ENCODE assay signal across 18 cellular contexts in genomic region chr1:177230228-177231016, GRCh38. TPM values are rescaled to one million over a fixed set of nuclear protein-coding genes. Genes with fewer than 3 reads are reported as not detected.
DNase-seq lines count a peak whose midpoint lies in the region; ATAC-seq and TF ChIP-seq lines count a peak whose summit lies in the region.
"Had no signal": no experiment of that assay in that cellular context is flagged by ENCODE, and none has a peak within 500 bp of the region (broad histone marks: within the 10 kb centered on the region; RNA-seq: fewer than 3 reads in every experiment).

No MANE protein-coding gene starts in this region.

- TF ChIP-seq CTCF in GM23338 (conservative IDR thresholded peaks at IDR 0.05; ENCODE audit: low read depth in 2 of 2) (no peak), endodermal cell (conservative IDR thresholded peaks at IDR 0.05) (peak; percentile 51), neural cell (IDR thresholded peaks at IDR 0.05; ENCODE audit: poor library complexity, severe bottlenecking) (no peak), stomach (IDR thresholded peaks at IDR 0.05) (no peak)

- H3K4me1 ChIP-seq in GM23338 (ENCODE audit: insufficient read depth) (no peaks in the 10 kb centered on the region), endodermal cell (ENCODE audit: control insufficient read depth, insufficient read depth, low read length) (no peaks in the 10 kb centered on the region), stomach (no peaks in the 10 kb centered on the region)

- H3K9ac ChIP-seq in endodermal cell (ENCODE audit: extremely low read depth, low read length, poor library complexity, severe bottlenecking), result no peak overlapping the region
- H3K9ac ChIP-seq in neural cell (ENCODE audit: low read length), result no peak overlapping the region

- H3K36me3 ChIP-seq in GM23338 (ENCODE audit: insufficient read depth) (no peaks in the 10 kb centered on the region), endodermal cell (ENCODE audit: control insufficient read depth, insufficient read depth, low read length) (no peaks in the 10 kb centered on the region), neural cell (ENCODE audit: insufficient read depth, low read length) (no peaks in the 10 kb centered on the region), stomach (no peaks in the 10 kb centered on the region)

- intact Hi-C loops in stomach (cut with DNase I; ENCODE audit: low total_unique reads), result no loop called here

- POLR2A ChIA-PET in activated CD4-positive, alpha-beta T cell treated with anti-CD3 and anti-CD28 coated beads, Interleukin-2, amount 10 ng/mL, durations not matched to agents 7 days and 5 days (lab: Charles Lee), result no interaction called here

- H3F3A ChIP-seq in GM23338 (replicated peaks; ENCODE audit: low read depth) (no peaks in the 10 kb centered on the region), neural cell (ENCODE audit: insufficient read depth, low read length, poor library complexity, severe bottlenecking) (no peaks in the 10 kb centered on the region)

- H3K27me3 ChIP-seq in GM23338 (ENCODE audit: insufficient read depth), result no peaks in the 10 kb centered on the region
- no peaks in the 10 kb centered on the region for H3K27me3 ChIP-seq in endodermal cell (ENCODE audit: control insufficient read depth, insufficient read depth, low read length, poor library complexity, severe bottlenecking)
- no peaks in the 10 kb centered on the region for H3K27me3 ChIP-seq in neural cell (ENCODE audit: insufficient read depth, low read depth, low read length)
- H3K27me3 ChIP-seq in stomach, result peaks cover 0 to 4% (median 0%) of the 10 kb centered on the region in 3 donors

- H3K9me3 Mint-ChIP-seq in GM23338, result no peaks in the 10 kb centered on the region
- no peaks in the 10 kb centered on the region for H3K9me3 Mint-ChIP-seq in endodermal cell
- no peaks in the 10 kb centered on the region for H3K9me3 Mint-ChIP-seq in activated CD4-positive, alpha-beta T cell treated with anti-CD3 and anti-CD28 coated beads, Interleukin-2, amount 10 ng/mL, durations not matched to agents 7 days and 5 days
- H3K9me3 Mint-ChIP-seq: IgD-negative memory B cell had no signal

- H3K27ac Mint-ChIP-seq in GM23338 (no peak overlapping the region), endodermal cell (no peak overlapping the region)
- H3K27ac Mint-ChIP-seq in activated CD4-positive, alpha-beta T cell treated with anti-CD3 and anti-CD28 coated beads, Interleukin-2, amount 10 ng/mL, durations not matched to agents 7 days and 5 days, result no peak overlapping the region
- H3K27ac Mint-ChIP-seq: CD14-positive monocyte; CD8-positive, alpha-beta T cell; IgD-negative memory B cell had no signal

- peak in 2 of 3 experiments; percentile 48 to 74 for DNase-seq in NCI-H1417 (lab: John Stamatoyannopoulos, UW)
- DNase-seq in NCI-H1417 treated with DMSO at 0.1 percent for 48 hours (lab: John Stamatoyannopoulos, UW), result no peak
- no peak for DNase-seq in GM23338 (ENCODE audit: low spot score)
- no peak for DNase-seq in endodermal cell
- DNase-seq in islet precursor cell, result no peak
- DNase-seq in activated CD4-positive, alpha-beta T cell treated with anti-CD3 and anti-CD28 coated beads, Interleukin-2, amount 10 ng/mL, durations not matched to agents 7 days and 5 days, result no peak
- no peak for DNase-seq in stomach
- DNase-seq: CD8-positive, alpha-beta T cell; COR-L47; DMS153; DMS79 treated with DMSO at 0.1 percent for 48 hours; EL had no signal

- no peak for TF ChIP-seq RAD21 in neural cell (conservative IDR thresholded peaks at IDR 0.05)

- H2AFZ ChIP-seq in GM23338, result no peak overlapping the region
- H2AFZ ChIP-seq in neural cell (ENCODE audit: low read depth, low read length), result no peak overlapping the region

- peak; percentile 49 for ATAC-seq in GM23338
- ATAC-seq: CD8-positive, alpha-beta T cell had no signal

- H3K27me3 Mint-ChIP-seq in GM23338 (ENCODE audit: insufficient read depth, low read depth, poor library complexity), result peaks cover 3% of the 10 kb centered on the region
- H3K27me3 Mint-ChIP-seq in endodermal cell (ENCODE audit: insufficient read depth), result peaks cover 7% of the 10 kb centered on the region
- H3K27me3 Mint-ChIP-seq in activated CD4-positive, alpha-beta T cell treated with anti-CD3 and anti-CD28 coated beads, Interleukin-2, amount 10 ng/mL, durations not matched to agents 7 days and 5 days, result no peaks in the 10 kb centered on the region

- H3K4me2 ChIP-seq in GM23338 (no peak overlapping the region), neural cell (ENCODE audit: low read length) (no peak overlapping the region)

- H3K4me3 Mint-ChIP-seq in GM23338 (no peak overlapping the region), endodermal cell (no peak overlapping the region)
- H3K4me3 Mint-ChIP-seq in activated CD4-positive, alpha-beta T cell treated with anti-CD3 and anti-CD28 coated beads, Interleukin-2, amount 10 ng/mL, durations not matched to agents 7 days and 5 days, result no peak overlapping the region
- H3K4me3 Mint-ChIP-seq: CD14-positive monocyte; CD8-positive, alpha-beta T cell; IgD-negative memory B cell had no signal

- H3K9me2 ChIP-seq in GM23338 (ENCODE audit: insufficient read depth) (0 out of 2 replicates have a peak, but pooled peaks cover 2% of the 10 kb centered on the region), neural cell (ENCODE audit: insufficient read depth, low read length) (no peaks in the 10 kb centered on the region)

- H3K4me1 Mint-ChIP-seq in GM23338 (peaks cover 4% of the 10 kb centered on the region; the same call in 1 of the 3 replicates), endodermal cell (no peaks in the 10 kb centered on the region)
- no peaks in the 10 kb centered on the region for H3K4me1 Mint-ChIP-seq in activated CD4-positive, alpha-beta T cell treated with anti-CD3 and anti-CD28 coated beads, Interleukin-2, amount 10 ng/mL, durations not matched to agents 7 days and 5 days
- H3K4me1 Mint-ChIP-seq: CD14-positive monocyte, IgD-negative memory B cell had no signal

- WGBS in endodermal cell (ENCODE audit: insufficient coverage in 1 of 2, insufficient read length in 1 of 2), 2 experiments, result 79 to 92% methylated on average over 1 to 4 of the region's 4 CpGs
- WGBS in stomach, 5 donors, result 63 to 85% (median 71%) methylated on average over 4 of the region's 4 CpGs

- H3K79me2 ChIP-seq in GM23338 (replicated peaks; ENCODE audit: insufficient read depth) (no peaks in the 10 kb centered on the region), neural cell (replicated peaks; ENCODE audit: insufficient read depth, low read length) (no peaks in the 10 kb centered on the region)

- no peak for TF ChIP-seq POLR2A in stomach (IDR thresholded peaks at IDR 0.05)

- H3K27ac ChIP-seq in GM23338 (ENCODE audit: low read depth) (no peak overlapping the region), endodermal cell (ENCODE audit: low read depth, low read length) (no peak overlapping the region), neural cell (ENCODE audit: low read length) (peak overlapping the region; percentile 23), stomach (no peak overlapping the region)
- H3K27ac ChIP-seq: 22Rv1 had no signal

- CTCF ChIA-PET in activated CD4-positive, alpha-beta T cell treated with anti-CD3 and anti-CD28 coated beads, Interleukin-2, amount 10 ng/mL, durations not matched to agents 7 days and 5 days (lab: Charles Lee), result no interaction called here

- H3K36me3 Mint-ChIP-seq in GM23338 (ENCODE audit: low read depth) (no peaks in the 10 kb centered on the region), endodermal cell (ENCODE audit: low read depth) (no peaks in the 10 kb centered on the region)
- H3K36me3 Mint-ChIP-seq in activated CD4-positive, alpha-beta T cell treated with anti-CD3 and anti-CD28 coated beads, Interleukin-2, amount 10 ng/mL, durations not matched to agents 7 days and 5 days (ENCODE audit: low read depth), result no peaks in the 10 kb centered on the region
- H3K36me3 Mint-ChIP-seq: CD14-positive monocyte; CD8-positive, alpha-beta T cell; IgD-negative memory B cell had no signal

- H3K9me3 ChIP-seq in endodermal cell (ENCODE audit: control insufficient read depth, low read length) (no peaks in the 10 kb centered on the region), neural cell (ENCODE audit: low read length) (no peaks in the 10 kb centered on the region), stomach (no peaks in the 10 kb centered on the region)

- no peak overlapping the region for H3K4me3 ChIP-seq in GM23338
- no peak overlapping the region for H3K4me3 ChIP-seq in endodermal cell (ENCODE audit: low read length)
- H3K4me3 ChIP-seq in neural cell (ENCODE audit: low read length), result no peak overlapping the region
- no peak overlapping the region for H3K4me3 ChIP-seq in stomach

- H4K20me1 ChIP-seq in GM23338 (replicated peaks; ENCODE audit: insufficient read depth) (no peaks in the 10 kb centered on the region), neural cell (ENCODE audit: insufficient read depth) (no peaks in the 10 kb centered on the region)

- TF ChIP-seq EP300 in neural cell (conservative IDR thresholded peaks at IDR 0.05; ENCODE audit: poor library complexity, severe bottlenecking) (no peak), stomach (IDR thresholded peaks at IDR 0.05) (no peak)

TF ChIP-seq in GM23338, 12 proteins besides CTCF, POLR2A, EP300 and RAD21 (continues in another document):
- no peak for TF ChIP-seq NANOG (IDR thresholded peaks at IDR 0.05; ENCODE audit: borderline replicate concordance)

RNA-seq across cellular contexts. Expression of gene BRINP2, which starts 59.7 kb away (rescaled TPM):
- 0.16 and 0.52 TPM in 2 replicates for total RNA-seq in GM23338 (2014; rRNA removed; shearing (Covaris generic))
- 0.10 and 0.30 TPM in 2 replicates for polyA plus RNA-seq in GM23338 (2016; fragmentation: Nextera tagmentation; extraction: Ambion mirVana)
- total RNA-seq in endodermal cell, result not detected
- 0.25 TPM for polyA plus RNA-seq in endodermal cell (2013, experiment 1 of 2)
- 0.25 TPM for polyA plus RNA-seq in endodermal cell (2013, experiment 2 of 2)
- polyA plus RNA-seq in neural cell, result 12.9 and 17.2 TPM in 2 replicates
- polyA minus RNA-seq in neural cell, result 16.1 and 16.4 TPM in 2 replicates
- total RNA-seq in activated CD4-positive, alpha-beta T cell treated with anti-CD3 and anti-CD28 coated beads, Interleukin-2, amount 10 ng/mL, durations not matched to agents 7 days and 5 days, result not detected
- total RNA-seq in stomach, result under 1 TPM in 1 of 5 donors, not detected in 4; 0.55 TPM
- polyA plus RNA-seq in stomach, result under 1 TPM in 2 of 3 donors, not detected in 1; 0.08 to 0.15 TPM
- total RNA-seq: CD8-positive, alpha-beta T cell; H7; HT-29 had no signal
- polyA plus RNA-seq: CD14-positive monocyte, IgD-negative memory B cell had no signal

Comparison
In these comparisons a context has a peak if more than half of its experiments do, and no peak if none do; other contexts are left out.
1. DNase-seq: peak in NCI-H1417 (2 of 3); none in NCI-H1417 treated with DMSO at 0.1 percent for 48 hours (single experiment), GM23338 (single experiment), endodermal cell (single experiment), islet precursor cell (single experiment), activated CD4-positive, alpha-beta T cell treated with anti-CD3 and anti-CD28 coated beads, Interleukin-2, amount 10 ng/mL, durations not matched to agents 7 days and 5 days (single experiment) and stomach (single experiment).